18 cellular contexts compared by ENCODE assay signal in the genomic region with DNA sequence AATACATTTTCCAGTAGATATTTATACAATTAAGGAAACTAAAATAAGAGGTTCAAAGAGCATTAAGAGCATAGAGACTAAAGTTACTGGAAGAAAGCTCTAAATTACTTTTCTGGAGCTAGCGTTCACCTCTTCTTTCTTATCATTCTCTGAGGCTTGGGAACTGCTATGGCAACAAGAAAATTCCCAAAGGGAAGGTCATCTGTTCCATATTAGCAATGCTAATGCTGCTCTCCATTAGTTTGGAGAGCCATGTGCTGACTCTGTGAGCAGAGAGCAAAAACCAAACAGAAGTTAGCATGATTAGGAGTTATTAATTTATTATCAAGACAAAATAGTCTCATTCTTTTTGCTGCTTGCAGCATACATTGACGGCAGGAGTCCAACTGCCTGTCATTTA.
DNase-seq lines count a peak whose midpoint lies in the region; ATAC-seq and TF ChIP-seq lines count a peak whose summit lies in the region.
"Had no signal": no experiment of that assay in that cellular context is flagged by ENCODE, and none has a peak within 500 bp of the region (broad histone marks: within the 10 kb centered on the region; RNA-seq: fewer than 3 reads in every experiment).

No MANE protein-coding gene starts in this region.

- peaks cover 16% of the 10 kb centered on the region for H3K4me1 Mint-ChIP-seq in nephron progenitor cell
- H3K4me1 Mint-ChIP-seq: activated CD4-positive, alpha-beta memory T cell treated with anti-CD3 and anti-CD28 coated beads, Interleukin-2, amount 10 ng/mL, durations not matched to agents 7 days and 5 days; activated naive CD8-positive, alpha-beta T cell treated with anti-CD3 and anti-CD28 coated beads, Interleukin-2, amount 50 U/mL, for 24 hours had no signal

- H3K4me1 ChIP-seq in IMR-90 (ENCODE audit: control insufficient read depth, insufficient read depth, low read length): peaks cover 4% of the 10 kb centered on the region; the same call in 1 of the 2 replicates
- H3K4me1 ChIP-seq: left lung, vagina had no signal

- H2BK15ac ChIP-seq in IMR-90 (ENCODE audit: low read depth, low read length): 0 out of 3 replicates have a peak overlapping the region, but pooled peaks have one; percentile 14

- H4K8ac ChIP-seq in IMR-90 (ENCODE audit: low read depth in 2 of 2, low read length in 2 of 2): no peak overlapping the region; a peak in 1 of 4 replicates

- H3K27ac ChIP-seq in IMR-90 (ENCODE audit: insufficient read depth, low read length): no peak overlapping the region
- H3K27ac ChIP-seq: left lung, stomach, vagina had no signal

- H3K4me3 Mint-ChIP-seq in nephron progenitor cell: no peak overlapping the region
- H3K4me3 Mint-ChIP-seq: activated CD4-positive, alpha-beta memory T cell treated with anti-CD3 and anti-CD28 coated beads, Interleukin-2, amount 10 ng/mL, durations not matched to agents 7 days and 5 days; activated naive CD8-positive, alpha-beta T cell treated with anti-CD3 and anti-CD28 coated beads, Interleukin-2, amount 50 U/mL, for 24 hours; activated T-cell treated with anti-CD3 and anti-CD28 coated beads, Interleukin-2, amount 50 U/mL, for 72 hours had no signal

- dilution Hi-C loops in IMR-90 (cut with HindIII; ENCODE audit: low sequenced_read_pairs, unreplicated experiment): no loop called here

- H3K36me3 ChIP-seq in IMR-90 (ENCODE audit: control insufficient read depth, insufficient read depth, low read length): no peaks in the 10 kb centered on the region
- no peaks in the 10 kb centered on the region for H3K36me3 ChIP-seq in MG63
- H3K36me3 ChIP-seq: left lung, stomach, vagina had no signal

- TF ChIP-seq CTCF in IMR-90 (conservative IDR thresholded peaks at IDR 0.05; ENCODE audit: low read depth, low read length) (no peak), epithelial cell of proximal tubule (conservative IDR thresholded peaks at IDR 0.05; ENCODE audit: low read depth, low read length) (no peak), nephron progenitor cell (IDR thresholded peaks at IDR 0.05) (no peak)

- peak overlapping the region; percentile 50 for H2BK5ac ChIP-seq in IMR-90 (ENCODE audit: low read depth, low read length, poor library complexity, severe bottlenecking)

- H3K56ac ChIP-seq in IMR-90 (ENCODE audit: extremely low read depth, insufficient read depth, low read length): no peak overlapping the region

- H3K9ac ChIP-seq in IMR-90 (ENCODE audit: low read depth, low read length): no peak overlapping the region

- POLR2A ChIA-PET in IMR-90 (lab: Charles Lee; ENCODE audit: unreplicated experiment): no interaction called here

- 0 out of 2 replicates have a peak overlapping the region, but pooled peaks have one; percentile 22 for H3K14ac ChIP-seq in IMR-90 (replicated peaks; ENCODE audit: low read depth, low read length)

- H3K27me3 ChIP-seq in IMR-90 (ENCODE audit: control insufficient read depth, insufficient read depth, low read length) (no peaks in the 10 kb centered on the region), MG63 (no peaks in the 10 kb centered on the region)
- H3K27me3 ChIP-seq: left lung, stomach, vagina had no signal

- H3K23ac ChIP-seq in IMR-90 (ENCODE audit: low read depth, low read length): no peak overlapping the region

- H3K9me3 ChIP-seq in IMR-90 (ENCODE audit: control insufficient read depth, insufficient read depth, low read length) (no peaks in the 10 kb centered on the region), MG63 (peaks cover 3% of the 10 kb centered on the region; the same call in 1 of the 2 replicates)
- H3K9me3 ChIP-seq: left lung, vagina had no signal

- peak overlapping the region; percentile 80 for H3K27ac Mint-ChIP-seq in nephron progenitor cell
- H3K27ac Mint-ChIP-seq: activated CD4-positive, alpha-beta memory T cell treated with anti-CD3 and anti-CD28 coated beads, Interleukin-2, amount 10 ng/mL, durations not matched to agents 7 days and 5 days; activated naive CD8-positive, alpha-beta T cell treated with anti-CD3 and anti-CD28 coated beads, Interleukin-2, amount 50 U/mL, for 24 hours; activated T-cell treated with anti-CD3 and anti-CD28 coated beads, Interleukin-2, amount 50 U/mL, for 72 hours had no signal

- H2AFZ ChIP-seq in IMR-90 (replicated peaks; ENCODE audit: low read length, poor library complexity): no peak overlapping the region

- no peaks in the 10 kb centered on the region for H3K36me3 Mint-ChIP-seq in nephron progenitor cell (ENCODE audit: low read depth)

- no TSS peak for BruUV-seq in IMR-90 (replicated peaks; lab: Mats Ljungman, UMichigan)

- CTCF ChIA-PET in IMR-90 (lab: Yijun Ruan, JAX): interaction anchor here (0.8 kb wide), 1 partner anchor 38 kb away, joined by 4 read pairs; no protein-coding TSS in a partner anchor

- no peak overlapping the region for H4K5ac ChIP-seq in IMR-90 (ENCODE audit: low read depth, low read length)

- no peaks in the 10 kb centered on the region for H3K79me1 ChIP-seq in IMR-90 (ENCODE audit: low read depth in 1 of 2, low read length in 2 of 2)

- H2BK120ac ChIP-seq in IMR-90 (ENCODE audit: low read depth, low read length): peak overlapping the region; percentile 68

- no CpG with 5 or more reads among the region's 2 CpGs for WGBS in IMR-90 (ENCODE audit: extremely low coverage in 2 of 2, insufficient read length in 1 of 2), 2 experiments

- in situ Hi-C loops in IMR-90 (cut with MboI; ENCODE audit: low sequenced_read_pairs): no loop called here

- intact Hi-C loops in IMR-90 (cut with micrococcal nuclease): loop anchor here (5.0 kb wide), 1 partner anchor 145 kb away; a partner anchor contains a TSS

- peak overlapping the region; percentile 12; the same call in 1 of the 2 replicates for H3K4ac ChIP-seq in IMR-90 (ENCODE audit: low read depth, low read length)

- DNase-seq in AG20443 (ENCODE audit: low spot score) (peak; percentile 25), IMR-90 (peak; percentile 26), epithelial cell of proximal tubule (ENCODE audit: low read depth) (peak; percentile 4), nephron progenitor cell (no peak), COLO668 (lab: John Stamatoyannopoulos, UW; ENCODE audit: unreplicated experiment) (no peak), dermis blood vessel endothelial cell (no peak), MG63 (no peak)
- DNase-seq: activated CD4-positive, alpha-beta memory T cell treated with anti-CD3 and anti-CD28 coated beads, Interleukin-2, amount 10 ng/mL, durations not matched to agents 7 days and 5 days; activated naive CD8-positive, alpha-beta T cell treated with anti-CD3 and anti-CD28 coated beads, Interleukin-2, amount 50 U/mL, for 24 hours; activated T-cell treated with anti-CD3 and anti-CD28 coated beads, Interleukin-2, amount 50 U/mL, for 72 hours; DMS153; left lung; NCI-H1417 treated with DMSO at 0.1 percent for 48 hours; posterior cingulate gyrus; stimulated activated CD4-positive, alpha-beta T cell treated with anti-CD3 and anti-CD28 coated beads, Interleukin-15, amount 100 ng/mL, for 24 hours; stomach had no signal

- ATAC-seq in IMR-90 (ENCODE audit: low read depth) (peak; percentile 59), HG03280 (IDR thresholded peaks at IDR 0.05; ENCODE audit: unreplicated experiment) (no peak)
- ATAC-seq: activated naive CD8-positive, alpha-beta T cell treated with anti-CD3 and anti-CD28 coated beads, Interleukin-2, amount 50 U/mL, for 24 hours; activated T-cell treated with anti-CD3 and anti-CD28 coated beads, Interleukin-2, amount 50 U/mL, for 72 hours had no signal

- H2AK9ac ChIP-seq in IMR-90 (replicated peaks; ENCODE audit: low read depth, low read length, poor library complexity): no peak overlapping the region

- H2BK20ac ChIP-seq in IMR-90 (ENCODE audit: low read depth, low read length): peak overlapping the region; percentile 69

- H4K91ac ChIP-seq in IMR-90 (ENCODE audit: insufficient read depth, low read depth, low read length): no peak overlapping the region; the same call in 1 of the 2 replicates

- no peak for TF ChIP-seq POLR2A in IMR-90 (IDR thresholded peaks at IDR 0.05; ENCODE audit: low read depth, low read length)

- H3K4me2 ChIP-seq in IMR-90 (ENCODE audit: low read depth, low read length): peak overlapping the region; percentile 43

- H3K4me3 ChIP-seq in IMR-90 (ENCODE audit: insufficient read depth, low read depth, low read length): no peak overlapping the region
- H3K4me3 ChIP-seq in epithelial cell of proximal tubule (ENCODE audit: low read depth, low read length): no peak overlapping the region
- no peak overlapping the region for H3K4me3 ChIP-seq in MG63
- H3K4me3 ChIP-seq: left lung, stomach, vagina had no signal

- H3K9me1 ChIP-seq in IMR-90 (ENCODE audit: insufficient read depth, low read length): peaks cover 2% of the 10 kb centered on the region

- H4K20me1 ChIP-seq in IMR-90 (ENCODE audit: insufficient read depth, low read length): no peaks in the 10 kb centered on the region

- H2AK5ac ChIP-seq in IMR-90 (ENCODE audit: low read depth, low read length): no peak overlapping the region

- H3K18ac ChIP-seq in IMR-90 (ENCODE audit: low read depth, low read length): no peak overlapping the region; the same call in 1 of the 2 replicates

- no peak for TF ChIP-seq RAD21 in IMR-90 (IDR thresholded peaks at IDR 0.05; ENCODE audit: low read length)

- no peaks in the 10 kb centered on the region for H3K27me3 Mint-ChIP-seq in nephron progenitor cell (ENCODE audit: low read depth, poor library complexity)
- H3K27me3 Mint-ChIP-seq: activated CD4-positive, alpha-beta memory T cell treated with anti-CD3 and anti-CD28 coated beads, Interleukin-2, amount 10 ng/mL, durations not matched to agents 7 days and 5 days; activated naive CD8-positive, alpha-beta T cell treated with anti-CD3 and anti-CD28 coated beads, Interleukin-2, amount 50 U/mL, for 24 hours had no signal

- no peaks in the 10 kb centered on the region for H3K9me3 Mint-ChIP-seq in nephron progenitor cell
- H3K9me3 Mint-ChIP-seq: activated CD4-positive, alpha-beta memory T cell treated with anti-CD3 and anti-CD28 coated beads, Interleukin-2, amount 10 ng/mL, durations not matched to agents 7 days and 5 days; activated naive CD8-positive, alpha-beta T cell treated with anti-CD3 and anti-CD28 coated beads, Interleukin-2, amount 50 U/mL, for 24 hours had no signal

TF ChIP-seq in IMR-90, 13 proteins besides CTCF, POLR2A, EP300 and RAD21 (continues in another document):
- TF ChIP-seq, protein P1, sequence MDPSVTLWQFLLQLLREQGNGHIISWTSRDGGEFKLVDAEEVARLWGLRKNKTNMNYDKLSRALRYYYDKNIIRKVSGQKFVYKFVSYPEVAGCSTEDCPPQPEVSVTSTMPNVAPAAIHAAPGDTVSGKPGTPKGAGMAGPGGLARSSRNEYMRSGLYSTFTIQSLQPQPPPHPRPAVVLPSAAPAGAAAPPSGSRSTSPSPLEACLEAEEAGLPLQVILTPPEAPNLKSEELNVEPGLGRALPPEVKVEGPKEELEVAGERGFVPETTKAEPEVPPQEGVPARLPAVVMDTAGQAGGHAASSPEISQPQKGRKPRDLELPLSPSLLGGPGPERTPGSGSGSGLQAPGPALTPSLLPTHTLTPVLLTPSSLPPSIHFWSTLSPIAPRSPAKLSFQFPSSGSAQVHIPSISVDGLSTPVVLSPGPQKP (IDR thresholded peaks at IDR 0.05; ENCODE audit: borderline replicate concordance, low read depth, low read length): no peak
- TF ChIP-seq CEBPB (IDR thresholded peaks at IDR 0.05; ENCODE audit: low read depth, low read length) (no peak), FOS (IDR thresholded peaks at IDR 0.05; ENCODE audit: low read depth, low read length) (no peak), CHD1 (IDR thresholded peaks at IDR 0.05; ENCODE audit: low read depth, low read length) (no peak), BHLHE40 (IDR thresholded peaks at IDR 0.05; ENCODE audit: low read depth, low read length) (no peak)

Comparison
In these comparisons a context has a peak if more than half of its experiments do, and no peak if none do; other contexts are left out.
1. DNase-seq: peak in AG20443 (single experiment), IMR-90 (single experiment) and epithelial cell of proximal tubule (single experiment); none in nephron progenitor cell (single experiment), COLO668 (single experiment), dermis blood vessel endothelial cell (single experiment) and MG63 (single experiment).